8 cellular contexts compared by ENCODE assay signal in the genomic region with DNA sequence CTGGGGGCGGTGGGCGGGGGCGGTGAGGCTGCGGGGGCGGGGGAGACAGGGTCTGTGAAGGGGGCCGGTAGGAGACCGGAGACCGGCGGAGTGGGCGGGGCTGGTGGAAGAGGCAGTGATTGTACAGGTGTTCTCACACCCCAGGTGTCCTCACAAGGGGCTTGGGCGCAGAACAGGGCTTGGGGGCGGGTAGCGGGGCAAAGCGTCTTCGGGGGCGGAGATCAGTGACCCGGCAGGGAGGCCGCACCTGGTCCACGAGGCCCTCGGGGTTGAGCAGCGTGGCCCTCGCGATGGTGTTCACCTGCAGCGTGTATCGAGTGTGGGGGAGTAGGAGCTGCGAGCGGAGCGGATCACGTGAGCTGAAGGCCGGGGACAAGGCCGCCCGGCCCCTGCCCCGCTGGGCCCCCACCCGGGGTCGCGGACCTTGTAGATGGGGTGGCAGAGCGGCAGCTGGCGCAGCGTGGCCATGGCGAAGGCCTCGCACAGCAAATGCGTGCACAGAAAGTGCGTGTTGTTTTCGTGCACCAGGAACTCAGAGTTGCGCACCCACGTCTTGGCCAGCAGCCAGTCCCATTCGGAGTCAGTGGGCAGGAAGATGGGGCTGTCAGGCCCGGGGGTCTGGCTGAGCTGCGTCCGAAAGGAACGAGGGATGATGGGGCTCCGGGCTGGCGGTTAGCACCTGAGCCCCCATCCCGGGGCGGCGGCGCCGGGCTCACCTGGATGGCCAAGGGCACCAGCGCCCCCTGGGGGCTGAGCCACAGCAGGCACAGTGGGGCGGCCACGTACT. TPM values are rescaled to one million over a fixed set of nuclear protein-coding genes. Genes with fewer than 3 reads are reported as not detected.
DNase-seq lines count a peak whose midpoint lies in the region; ATAC-seq and TF ChIP-seq lines count a peak whose summit lies in the region.

No MANE protein-coding gene starts in this region.

- no peaks in the 10 kb centered on the region for H3K36me3 Mint-ChIP-seq in activated naive CD8-positive, alpha-beta T cell treated with anti-CD3 and anti-CD28 coated beads, Interleukin-2, amount 50 U/mL, for 24 hours (ENCODE audit: low read depth)

- intact Hi-C loops in HCT116 (cut with micrococcal nuclease): loop anchor here (1.0 kb wide), 1 partner anchor 50 kb away; no protein-coding TSS in a partner anchor

- no peaks in the 10 kb centered on the region for H3K36me3 ChIP-seq in HCT116 (ENCODE audit: control insufficient read depth in 1 of 2, insufficient read depth in 2 of 2, low read length in 2 of 2)
- no peaks in the 10 kb centered on the region; the same call in 1 of the 2 replicates for H3K36me3 ChIP-seq in iPS DF 6.9 (ENCODE audit: control insufficient read depth, insufficient read depth, low read length)

- POLR2A ChIA-PET in HCT116 (lab: Charles Lee): interaction anchor here (1.3 to 1.6 kb wide), 2 partner anchors 10 to 49 kb away, joined by 3 to 4 read pairs; no protein-coding TSS in a partner anchor

- no peaks in the 10 kb centered on the region for H3K9me3 ChIP-seq in HCT116 (ENCODE audit: control insufficient read depth in 1 of 2, insufficient read depth in 1 of 2, low read depth in 1 of 2, low read length in 2 of 2)
- H3K9me3 ChIP-seq in iPS DF 6.9 (ENCODE audit: control insufficient read depth, insufficient read depth, low read length): no peaks in the 10 kb centered on the region

- no peak overlapping the region for H3K4me3 Mint-ChIP-seq in activated naive CD8-positive, alpha-beta T cell treated with anti-CD3 and anti-CD28 coated beads, Interleukin-2, amount 50 U/mL, for 24 hours

- H3K4me1 Mint-ChIP-seq in activated naive CD8-positive, alpha-beta T cell treated with anti-CD3 and anti-CD28 coated beads, Interleukin-2, amount 50 U/mL, for 24 hours: peaks cover 4% of the 10 kb centered on the region

- H3K79me2 ChIP-seq in HCT116 (ENCODE audit: insufficient read depth, low read length): no peaks in the 10 kb centered on the region

- CTCF ChIA-PET in HCT116 (lab: Charles Lee): interaction anchor here (0.6 to 2.3 kb wide), 11 partner anchors 9 to 50 kb away, joined by 3 to 17 read pairs (median 4); no protein-coding TSS in a partner anchor

- H3K27ac ChIP-seq in HCT116 (ENCODE audit: low read depth, low read length) (no peak overlapping the region), iPS DF 6.9 (ENCODE audit: low read length) (no peak overlapping the region)

- peak; percentile 99 for ATAC-seq in HCT116
- peak; percentile 88 for ATAC-seq in SK-N-SH treated with all-trans-retinoic acid at 6 μM for 48 hours
- ATAC-seq in activated naive CD8-positive, alpha-beta T cell treated with anti-CD3 and anti-CD28 coated beads, Interleukin-2, amount 50 U/mL, for 24 hours: peak; percentile 90

- H3K4me1 ChIP-seq in HCT116 (ENCODE audit: control insufficient read depth in 1 of 2, insufficient read depth in 2 of 2, low read length in 2 of 2) (peaks cover 0 to 9% of the 10 kb centered on the region in 2 experiments; a peak in 2 of 4 replicates), iPS DF 6.9 (ENCODE audit: control insufficient read depth, insufficient read depth, low read length) (0 out of 2 replicates have a peak, but pooled peaks cover 1% of the 10 kb centered on the region)

- no CpG with 5 or more reads among the region's 61 CpGs for WGBS in iPS DF 6.9 (ENCODE audit: insufficient coverage, insufficient read length)

- no peak for TF ChIP-seq POLR2A in HCT116 (IDR thresholded peaks at IDR 0.05; ENCODE audit: borderline replicate concordance, extremely low read depth, insufficient read depth, insufficient read length)

- peaks cover 20% of the 10 kb centered on the region for H3K27me3 Mint-ChIP-seq in activated naive CD8-positive, alpha-beta T cell treated with anti-CD3 and anti-CD28 coated beads, Interleukin-2, amount 50 U/mL, for 24 hours

- H3K9me3 Mint-ChIP-seq in activated naive CD8-positive, alpha-beta T cell treated with anti-CD3 and anti-CD28 coated beads, Interleukin-2, amount 50 U/mL, for 24 hours: no peaks in the 10 kb centered on the region

- BruUV-seq in HCT116 (replicated peaks; lab: Mats Ljungman, UMichigan): no TSS peak

- H3K4me3 ChIP-seq in AG09309 (ENCODE audit: control insufficient read depth, low read depth, low read length): no peak overlapping the region
- H3K4me3 ChIP-seq in HCT116 (replicated peaks in 1 of 2; ENCODE audit: low read depth in 1 of 2, low read length in 2 of 2): no peak overlapping the region
- H3K4me3 ChIP-seq in iPS DF 6.9 (ENCODE audit: low read length): peak overlapping the region; percentile 58; the same call in 1 of the 2 replicates

- no peaks in the 10 kb centered on the region for H4K20me1 ChIP-seq in HCT116 (ENCODE audit: insufficient read depth)

- no peaks in the 10 kb centered on the region for H3K9me2 ChIP-seq in HCT116 (ENCODE audit: insufficient read depth)

- DNase-seq in AG09309 (ENCODE audit: low read depth) (no peak), HCT116 (ENCODE audit: low read depth, low spot score) (no peak), iPS DF 6.9 (ENCODE audit: low read depth, low spot score) (no peak), mesenteric fat pad (ENCODE audit: low spot score) (no peak), amniotic stem cell (lab: John Stamatoyannopoulos, UW) (no peak)
- DNase-seq in activated naive CD8-positive, alpha-beta T cell treated with anti-CD3 and anti-CD28 coated beads, Interleukin-2, amount 50 U/mL, for 24 hours: peak; percentile 83
- DNase-seq in stimulated activated CD4-positive, alpha-beta T cell treated with anti-CD3 and anti-CD28 coated beads, Interleukin-15, amount 100 ng/mL, for 1 hour (ENCODE audit: low read depth in 1 of 2, low spot score in 1 of 2): peak; percentile 77

- H3K27me3 ChIP-seq in HCT116 (ENCODE audit: insufficient read depth, low read length) (no peaks in the 10 kb centered on the region), iPS DF 6.9 (ENCODE audit: control insufficient read depth, insufficient read depth, low read length) (peaks cover 3% of the 10 kb centered on the region; the same call in 1 of the 2 replicates)

- TF ChIP-seq RAD21 in HCT116 (IDR thresholded peaks at IDR 0.05; ENCODE audit: low read depth): peak; percentile 84

- no peak overlapping the region for H2AFZ ChIP-seq in HCT116 (ENCODE audit: low read depth, low read length, poor library complexity, severe bottlenecking)

- no peak overlapping the region for H3K27ac Mint-ChIP-seq in activated naive CD8-positive, alpha-beta T cell treated with anti-CD3 and anti-CD28 coated beads, Interleukin-2, amount 50 U/mL, for 24 hours

- peak overlapping the region; percentile 39 for H3K4me2 ChIP-seq in HCT116 (ENCODE audit: low read length)

- RAD21 ChIA-PET in HCT116 (lab: Charles Lee; ENCODE audit: low non-redundant PET in 1 of 2, low total read pairs in 2 of 2, uncharacterized antibody in 2 of 2, unreplicated experiment in 2 of 2): no interaction called here

- TF ChIP-seq CTCF in AG09309 (IDR thresholded peaks at IDR 0.05; ENCODE audit: control insufficient read depth, insufficient read depth, low read depth, low read length, missing control alignments): peak; percentile 80
- peak; percentile 82 to 89 (median 88) for TF ChIP-seq CTCF in HCT116 (IDR thresholded peaks at IDR 0.05 in 2 of 3, conservative IDR thresholded peaks at IDR 0.05 in 1 of 3; ENCODE audit: borderline replicate concordance in 1 of 3, insufficient read depth in 1 of 3, low read depth in 2 of 3, low read length in 2 of 3)

- no peak overlapping the region for H3K9ac ChIP-seq in HCT116 (ENCODE audit: low read length)

TF ChIP-seq in HCT116, 20 proteins besides CTCF, POLR2A, EP300 and RAD21:
- no peak for TF ChIP-seq TCF7L2 (IDR thresholded peaks at IDR 0.05; ENCODE audit: borderline replicate concordance, extremely low read depth, insufficient read depth, insufficient read length)
- peak; percentile 28 for TF ChIP-seq YY1 (IDR thresholded peaks at IDR 0.05; ENCODE audit: extremely low read depth, insufficient replicate concordance, low read depth, low read length)

TF ChIP-seq in SK-N-SH treated with all-trans-retinoic acid at 6 μM for 48 hours, 23 proteins besides CTCF, POLR2A, EP300 and RAD21:
- TF ChIP-seq ESRRG (CRISPR knock-in tag; IDR thresholded peaks at IDR 0.05): no peak
- TF ChIP-seq ZNF8 (CRISPR knock-in tag; IDR thresholded peaks at IDR 0.05): no peak
- no peak for TF ChIP-seq ZNF70 (CRISPR knock-in tag; IDR thresholded peaks at IDR 0.05)
- TF ChIP-seq TSHZ2 (CRISPR knock-in tag; IDR thresholded peaks at IDR 0.05): no peak
TF ChIP-seq in SK-N-SH treated with all-trans-retinoic acid at 6 μM for 48 hours: peak in this region for 0.

RNA-seq across cellular contexts. Expression of gene ALOXE3, which starts 8.5 kb away (rescaled TPM):
- total RNA-seq in HCT116 (2021; ENCODE audit: unreplicated experiment): 3.5 TPM
- polyA plus RNA-seq in HCT116 (2012): 4.4 and 4.8 TPM in 2 replicates
- total RNA-seq in mesenteric fat pad: not detected

RNA-seq across cellular contexts. Expression of gene HES7, which starts 14.0 kb away (rescaled TPM):
- 0.61 TPM for total RNA-seq in HCT116 (2021; ENCODE audit: unreplicated experiment)
- 0.10 and 0.12 TPM in 2 replicates for polyA plus RNA-seq in HCT116 (2012)
- not detected for total RNA-seq in mesenteric fat pad

RNA-seq across cellular contexts. Expression of gene ALOX12B, which starts 22.3 kb away (rescaled TPM):
- total RNA-seq in HCT116 (2021; ENCODE audit: unreplicated experiment) (3.8 TPM), mesenteric fat pad (not detected)
- polyA plus RNA-seq in HCT116 (2012): 3.8 and 4.7 TPM in 2 replicates

RNA-seq across cellular contexts. Expression of gene PER1, which starts 42.3 kb away (rescaled TPM):
- total RNA-seq in HCT116 (2021; ENCODE audit: unreplicated experiment) (87.6 TPM), mesenteric fat pad (316 TPM)
- 102 and 166 TPM in 2 replicates for polyA plus RNA-seq in HCT116 (2012)

RNA-seq across cellular contexts. Expression of gene VAMP2, which starts 52.9 kb away (rescaled TPM):
- total RNA-seq in HCT116 (2021; ENCODE audit: unreplicated experiment) (35.9 TPM), mesenteric fat pad (52.4 TPM)
- polyA plus RNA-seq in HCT116 (2012): 44.1 and 53.0 TPM in 2 replicates

Comparison
In these comparisons a context has a peak if more than half of its experiments do, and no peak if none do; other contexts are left out.
1. DNase-seq: peak in activated naive CD8-positive, alpha-beta T cell treated with anti-CD3 and anti-CD28 coated beads, Interleukin-2, amount 50 U/mL, for 24 hours (single experiment) and stimulated activated CD4-positive, alpha-beta T cell treated with anti-CD3 and anti-CD28 coated beads, Interleukin-15, amount 100 ng/mL, for 1 hour (2 of 2); none in AG09309 (single experiment), HCT116 (single experiment), iPS DF 6.9 (single experiment), mesenteric fat pad (single experiment) and amniotic stem cell (single experiment).
2. Peak in every context shown above with its lines, with median percentiles within 50 percentile points of each other: ATAC-seq.